14 cellular contexts compared by ENCODE assay signal in genomic region chr1:111366256-111366655, GRCh38.
DNase-seq lines count a peak whose midpoint lies in the region; ATAC-seq and TF ChIP-seq lines count a peak whose summit lies in the region.
"Had no signal": no experiment of that assay in that cellular context is flagged by ENCODE, and none has a peak within 500 bp of the region (broad histone marks: within the 10 kb centered on the region; RNA-seq: fewer than 3 reads in every experiment).

No MANE protein-coding gene starts in this region.

- 58 to 88% methylated on average over 1 of the region's 1 CpG for WGBS in GM23248 (ENCODE audit: low coverage in 1 of 2, low lambda C conversion rate in 2 of 2, missing lambda C conversion rate in 2 of 2), 2 experiments

- in situ Hi-C loops in GM23248 (cut with MboI), result no loop called here

- peak; percentile 58 for DNase-seq in GM23248
- DNase-seq in adipocyte (ENCODE audit: low read depth), result peak; percentile 41
- peak; percentile 33 for DNase-seq in fibroblast of pulmonary artery (ENCODE audit: low read depth)
- peak; percentile 25 for DNase-seq in skeletal muscle cell (ENCODE audit: low read depth)
- DNase-seq in activated T-cell treated with anti-CD3 and anti-CD28 coated beads, Interleukin-2, amount 50 U/mL, for 48 hours, result no peak
- no peak for DNase-seq in stimulated activated CD4-positive, alpha-beta T cell treated with anti-CD3 and anti-CD28 coated beads, Interleukin-2, amount 100 ng/mL, for 48 hours
- DNase-seq: HCEC 1CT; Karpas-422; naive thymus-derived CD8-positive, alpha-beta T cell; NCI-H774; spleen had no signal

- no peak for ATAC-seq in HG03095 (IDR thresholded peaks at IDR 0.05; ENCODE audit: unreplicated experiment)
- ATAC-seq: naive thymus-derived CD8-positive, alpha-beta T cell had no signal

- H3K9me3 ChIP-seq in GM23248 (ENCODE audit: low read depth), result no peaks in the 10 kb centered on the region
- H3K9me3 ChIP-seq in adipocyte (ENCODE audit: control insufficient read depth, low read length), result no peaks in the 10 kb centered on the region
- H3K9me3 ChIP-seq: BLaER1 treated with 17β-estradiol and CSF1 and Interleukin-3, amounts not matched to agents 10 nM and 100 nM; spleen; thoracic aorta had no signal

- no peaks in the 10 kb centered on the region for H3K9me2 ChIP-seq in GM23248 (ENCODE audit: insufficient read depth)

- no peak overlapping the region for H2AFZ ChIP-seq in GM23248

- H3K27ac ChIP-seq in GM23248, result no peak overlapping the region
- H3K27ac ChIP-seq: BLaER1 treated with 17β-estradiol and CSF1 and Interleukin-3, amounts not matched to agents 10 nM and 100 nM; spleen; thoracic aorta had no signal

- no peaks in the 10 kb centered on the region for H3F3A ChIP-seq in GM23248 (ENCODE audit: insufficient read depth)

- H3K79me2 ChIP-seq in GM23248 (ENCODE audit: insufficient read depth), result no peaks in the 10 kb centered on the region

- H3K4me3 ChIP-seq in GM23248 (no peak overlapping the region), adipocyte (ENCODE audit: low read length) (no peak overlapping the region), fibroblast of pulmonary artery (replicated peaks; ENCODE audit: low read depth, low read length) (no peak overlapping the region), skeletal muscle cell (ENCODE audit: low read depth, low read length) (no peak overlapping the region)
- H3K4me3 ChIP-seq: BLaER1 treated with 17β-estradiol and CSF1 and Interleukin-3, amounts not matched to agents 10 nM and 100 nM; spleen; thoracic aorta had no signal

- H3K4me2 ChIP-seq in GM23248 (ENCODE audit: unreplicated experiment), result no peak overlapping the region
- H3K4me2 ChIP-seq: BLaER1 treated with 17β-estradiol and CSF1 and Interleukin-3, amounts not matched to agents 10 nM and 100 nM had no signal

- H3K4me1 ChIP-seq in GM23248 (ENCODE audit: insufficient read depth) (0 out of 2 replicates have a peak, but pooled peaks cover 7% of the 10 kb centered on the region), adipocyte (ENCODE audit: control insufficient read depth, insufficient read depth, low read length) (peaks cover 20% of the 10 kb centered on the region)
- H3K4me1 ChIP-seq: spleen had no signal

- H4K20me1 ChIP-seq in GM23248 (ENCODE audit: insufficient read depth), result no peaks in the 10 kb centered on the region
- H4K20me1 ChIP-seq: BLaER1 treated with 17β-estradiol and CSF1 and Interleukin-3, amounts not matched to agents 10 nM and 100 nM had no signal

- H3K27me3 ChIP-seq in GM23248 (replicated peaks; ENCODE audit: insufficient read depth) (no peaks in the 10 kb centered on the region), adipocyte (replicated peaks; ENCODE audit: control insufficient read depth, insufficient read depth, low read length) (peaks cover 3% of the 10 kb centered on the region)
- H3K27me3 ChIP-seq: BLaER1 treated with 17β-estradiol and CSF1 and Interleukin-3, amounts not matched to agents 10 nM and 100 nM had no signal

- TF ChIP-seq CTCF in fibroblast of pulmonary artery (IDR thresholded peaks at IDR 0.05; ENCODE audit: low read length, missing control alignments), result no peak

- H3K36me3 ChIP-seq in GM23248 (ENCODE audit: low read depth), result no peaks in the 10 kb centered on the region
- H3K36me3 ChIP-seq in adipocyte (ENCODE audit: control insufficient read depth, insufficient read depth, low read length, severe bottlenecking), result no peaks in the 10 kb centered on the region
- H3K36me3 ChIP-seq: BLaER1 treated with 17β-estradiol and CSF1 and Interleukin-3, amounts not matched to agents 10 nM and 100 nM; spleen; thoracic aorta had no signal

- H3K9ac ChIP-seq in GM23248 (no peak overlapping the region), adipocyte (ENCODE audit: low read length) (no peak overlapping the region)
- H3K9ac ChIP-seq: BLaER1 treated with 17β-estradiol and CSF1 and Interleukin-3, amounts not matched to agents 10 nM and 100 nM had no signal

Comparison
In these comparisons a context has a peak if more than half of its experiments do, and no peak if none do; other contexts are left out.
1. DNase-seq: peak in GM23248 (single experiment), adipocyte (single experiment), fibroblast of pulmonary artery (single experiment) and skeletal muscle cell (single experiment); none in activated T-cell treated with anti-CD3 and anti-CD28 coated beads, Interleukin-2, amount 50 U/mL, for 48 hours (0 of 2) and stimulated activated CD4-positive, alpha-beta T cell treated with anti-CD3 and anti-CD28 coated beads, Interleukin-2, amount 100 ng/mL, for 48 hours (0 of 2).